Comparison of ENCODE assay signal across 1 cellular context in genomic region chr4:74394476-74395136, GRCh38.
TF ChIP-seq lines count a peak whose summit lies in the region.

No MANE protein-coding gene starts in this region.

TF ChIP-seq in K562, 482 proteins besides CTCF, POLR2A, EP300 and RAD21 (continued from another document and continues in another):
- TF ChIP-seq SOX6 (IDR thresholded peaks at IDR 0.05) (peak; percentile 62; the same call in 1 of the 2 replicates), CBFB (CRISPR knock-in tag; IDR thresholded peaks at IDR 0.05) (no peak), SREBF2 (CRISPR knock-in tag; IDR thresholded peaks at IDR 0.05) (no peak), ZNF280A (IDR thresholded peaks at IDR 0.05; ENCODE audit: low read depth, partially characterized antibody) (no peak), PURB (CRISPR knock-in tag; IDR thresholded peaks at IDR 0.05; ENCODE audit: low read depth) (no peak), BCOR (IDR thresholded peaks at IDR 0.05) (no peak), HDAC2 (IDR thresholded peaks at IDR 0.05) (0 out of 2 replicates have a peak, but pooled peaks have one; percentile 69), RBM34 (IDR thresholded peaks at IDR 0.05; ENCODE audit: borderline replicate concordance, insufficient read depth, low read length) (no peak), ZBTB33 (CRISPR knock-in tag; IDR thresholded peaks at IDR 0.05) (no peak), HDAC1 (IDR thresholded peaks at IDR 0.05) (0 out of 4 replicates have a peak, but pooled peaks of 1 of the 2 experiments have one; percentile 15), SMAD4 (CRISPR knock-in tag; conservative IDR thresholded peaks at IDR 0.05) (0 out of 2 replicates have a peak, but pooled peaks have one; percentile 34), ATF3 (IDR thresholded peaks at IDR 0.05) (peak; percentile 77; the same call in 1 of the 2 replicates), ATF3 (CRISPR knock-in tag; conservative IDR thresholded peaks at IDR 0.05) (no peak), U2AF1 (optimal IDR thresholded peaks at IDR 0.05; ENCODE audit: low read depth, low read length) (no peak), ZNF253 (CRISPR knock-in tag; conservative IDR thresholded peaks at IDR 0.05) (no peak), POLR3A (IDR thresholded peaks at IDR 0.05; ENCODE audit: borderline replicate concordance, extremely low read depth, insufficient read depth, insufficient read length) (no peak), TCF7L2 (IDR thresholded peaks at IDR 0.05; ENCODE audit: low read depth, low read length) (no peak), ETV5 (CRISPR knock-in tag; IDR thresholded peaks at IDR 0.05; ENCODE audit: low read depth) (peak; percentile 80), RFX5 (IDR thresholded peaks at IDR 0.05; ENCODE audit: low read depth, low read length) (no peak), RBM25 (IDR thresholded peaks at IDR 0.05; ENCODE audit: low read depth, low read length, severe bottlenecking) (no peak), NCOA4 (IDR thresholded peaks at IDR 0.05; ENCODE audit: partially characterized antibody) (no peak), MAFG (tag; conservative IDR thresholded peaks at IDR 0.05) (no peak), BHLHE40 (IDR thresholded peaks at IDR 0.05; ENCODE audit: low read length) (peak; percentile 54; the same call in 1 of the 2 replicates), PHB2 (IDR thresholded peaks at IDR 0.05; ENCODE audit: low read depth) (no peak), RHOXF2B (CRISPR knock-in tag; conservative IDR thresholded peaks at IDR 0.05) (no peak), JUN (IDR thresholded peaks at IDR 0.05; ENCODE audit: borderline replicate concordance, low read depth, low read length) (peak; percentile 71; the same call in 1 of the 2 replicates), JUN (CRISPR knock-in tag; IDR thresholded peaks at IDR 0.05; ENCODE audit: borderline replicate concordance) (no peak), ATF2 (CRISPR knock-in tag; IDR thresholded peaks at IDR 0.05) (no peak), ZNF449 (CRISPR knock-in tag; IDR thresholded peaks at IDR 0.05) (no peak), NR2C2 (CRISPR knock-in tag; IDR thresholded peaks at IDR 0.05) (no peak), NR2C2 (tag; IDR thresholded peaks at IDR 0.05) (peak; percentile 63; the same call in 1 of the 2 replicates), ZNF197 (CRISPR knock-in tag; IDR thresholded peaks at IDR 0.05; ENCODE audit: low read depth) (no peak), FOXM1 (IDR thresholded peaks at IDR 0.05; ENCODE audit: low read depth) (peak; percentile 41; the same call in 1 of the 2 replicates), FOXM1 (CRISPR knock-in tag; IDR thresholded peaks at IDR 0.05; ENCODE audit: low read depth) (no peak), MYC (IDR thresholded peaks at IDR 0.05; ENCODE audit: low read depth, low read length) (peak; percentile 49; the same call in 1 of the 2 replicates), MYC (CRISPR knock-in tag; IDR thresholded peaks at IDR 0.05; ENCODE audit: borderline replicate concordance, low read depth) (no peak), WHSC1 (IDR thresholded peaks at IDR 0.05; ENCODE audit: low read length) (no peak), TOE1 (IDR thresholded peaks at IDR 0.05; ENCODE audit: borderline replicate concordance) (0 out of 2 replicates have a peak, but pooled peaks have one; percentile 16), TOE1 (CRISPR knock-in tag; IDR thresholded peaks at IDR 0.05; ENCODE audit: borderline replicate concordance, low read depth) (no peak), NFXL1 (CRISPR knock-in tag; IDR thresholded peaks at IDR 0.05) (no peak), ZBTB1 (CRISPR knock-in tag; IDR thresholded peaks at IDR 0.05; ENCODE audit: borderline replicate concordance, low read depth) (no peak), MTF1 (CRISPR knock-in tag; IDR thresholded peaks at IDR 0.05; ENCODE audit: borderline replicate concordance) (no peak), STAT5B (CRISPR knock-in tag; IDR thresholded peaks at IDR 0.05) (no peak), PTTG1 (tag; IDR thresholded peaks at IDR 0.05; ENCODE audit: low read depth) (no peak), ELF4 (CRISPR knock-in tag; IDR thresholded peaks at IDR 0.05) (no peak), RNF2 (IDR thresholded peaks at IDR 0.05) (no peak)
- TF ChIP-seq, protein P1, sequence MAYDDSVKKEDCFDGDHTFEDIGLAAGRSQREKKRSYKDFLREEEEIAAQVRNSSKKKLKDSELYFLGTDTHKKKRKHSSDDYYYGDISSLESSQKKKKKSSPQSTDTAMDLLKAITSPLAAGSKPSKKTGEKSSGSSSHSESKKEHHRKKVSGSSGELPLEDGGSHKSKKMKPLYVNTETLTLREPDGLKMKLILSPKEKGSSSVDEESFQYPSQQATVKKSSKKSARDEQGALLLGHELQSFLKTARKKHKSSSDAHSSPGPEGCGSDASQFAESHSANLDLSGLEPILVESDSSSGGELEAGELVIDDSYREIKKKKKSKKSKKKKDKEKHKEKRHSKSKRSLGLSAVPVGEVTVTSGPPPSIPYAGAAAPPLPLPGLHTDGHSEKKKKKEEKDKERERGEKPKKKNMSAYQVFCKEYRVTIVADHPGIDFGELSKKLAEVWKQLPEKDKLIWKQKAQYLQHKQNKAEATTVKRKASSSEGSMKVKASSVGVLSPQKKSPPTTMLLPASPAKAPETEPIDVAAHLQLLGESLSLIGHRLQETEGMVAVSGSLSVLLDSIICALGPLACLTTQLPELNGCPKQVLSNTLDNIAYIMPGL (CRISPR knock-in tag; IDR thresholded peaks at IDR 0.05) = no peak
- TF ChIP-seq, protein P2, sequence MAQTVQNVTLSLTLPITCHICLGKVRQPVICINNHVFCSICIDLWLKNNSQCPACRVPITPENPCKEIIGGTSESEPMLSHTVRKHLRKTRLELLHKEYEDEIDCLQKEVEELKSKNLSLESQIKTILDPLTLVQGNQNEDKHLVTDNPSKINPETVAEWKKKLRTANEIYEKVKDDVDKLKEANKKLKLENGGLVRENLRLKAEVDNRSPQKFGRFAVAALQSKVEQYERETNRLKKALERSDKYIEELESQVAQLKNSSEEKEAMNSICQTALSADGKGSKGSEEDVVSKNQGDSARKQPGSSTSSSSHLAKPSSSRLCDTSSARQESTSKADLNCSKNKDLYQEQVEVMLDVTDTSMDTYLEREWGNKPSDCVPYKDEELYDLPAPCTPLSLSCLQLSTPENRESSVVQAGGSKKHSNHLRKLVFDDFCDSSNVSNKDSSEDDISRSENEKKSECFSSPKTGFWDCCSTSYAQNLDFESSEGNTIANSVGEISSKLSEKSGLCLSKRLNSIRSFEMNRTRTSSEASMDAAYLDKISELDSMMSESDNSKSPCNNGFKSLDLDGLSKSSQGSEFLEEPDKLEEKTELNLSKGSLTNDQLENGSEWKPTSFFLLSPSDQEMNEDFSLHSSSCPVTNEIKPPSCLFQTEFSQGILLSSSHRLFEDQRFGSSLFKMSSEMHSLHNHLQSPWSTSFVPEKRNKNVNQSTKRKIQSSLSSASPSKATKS (CRISPR knock-in tag; IDR thresholded peaks at IDR 0.05) = no peak
- TF ChIP-seq, protein P3, sequence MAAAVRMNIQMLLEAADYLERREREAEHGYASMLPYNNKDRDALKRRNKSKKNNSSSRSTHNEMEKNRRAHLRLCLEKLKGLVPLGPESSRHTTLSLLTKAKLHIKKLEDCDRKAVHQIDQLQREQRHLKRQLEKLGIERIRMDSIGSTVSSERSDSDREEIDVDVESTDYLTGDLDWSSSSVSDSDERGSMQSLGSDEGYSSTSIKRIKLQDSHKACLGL (CRISPR knock-in tag; IDR thresholded peaks at IDR 0.05; ENCODE audit: borderline replicate concordance, poor library complexity, severe bottlenecking) = no peak
- TF ChIP-seq, protein P4, sequence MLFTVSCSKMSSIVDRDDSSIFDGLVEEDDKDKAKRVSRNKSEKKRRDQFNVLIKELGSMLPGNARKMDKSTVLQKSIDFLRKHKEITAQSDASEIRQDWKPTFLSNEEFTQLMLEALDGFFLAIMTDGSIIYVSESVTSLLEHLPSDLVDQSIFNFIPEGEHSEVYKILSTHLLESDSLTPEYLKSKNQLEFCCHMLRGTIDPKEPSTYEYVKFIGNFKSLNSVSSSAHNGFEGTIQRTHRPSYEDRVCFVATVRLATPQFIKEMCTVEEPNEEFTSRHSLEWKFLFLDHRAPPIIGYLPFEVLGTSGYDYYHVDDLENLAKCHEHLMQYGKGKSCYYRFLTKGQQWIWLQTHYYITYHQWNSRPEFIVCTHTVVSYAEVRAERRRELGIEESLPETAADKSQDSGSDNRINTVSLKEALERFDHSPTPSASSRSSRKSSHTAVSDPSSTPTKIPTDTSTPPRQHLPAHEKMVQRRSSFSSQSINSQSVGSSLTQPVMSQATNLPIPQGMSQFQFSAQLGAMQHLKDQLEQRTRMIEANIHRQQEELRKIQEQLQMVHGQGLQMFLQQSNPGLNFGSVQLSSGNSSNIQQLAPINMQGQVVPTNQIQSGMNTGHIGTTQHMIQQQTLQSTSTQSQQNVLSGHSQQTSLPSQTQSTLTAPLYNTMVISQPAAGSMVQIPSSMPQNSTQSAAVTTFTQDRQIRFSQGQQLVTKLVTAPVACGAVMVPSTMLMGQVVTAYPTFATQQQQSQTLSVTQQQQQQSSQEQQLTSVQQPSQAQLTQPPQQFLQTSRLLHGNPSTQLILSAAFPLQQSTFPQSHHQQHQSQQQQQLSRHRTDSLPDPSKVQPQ (CRISPR knock-in tag; IDR thresholded peaks at IDR 0.05; ENCODE audit: borderline replicate concordance) = no peak
- TF ChIP-seq, protein P5, sequence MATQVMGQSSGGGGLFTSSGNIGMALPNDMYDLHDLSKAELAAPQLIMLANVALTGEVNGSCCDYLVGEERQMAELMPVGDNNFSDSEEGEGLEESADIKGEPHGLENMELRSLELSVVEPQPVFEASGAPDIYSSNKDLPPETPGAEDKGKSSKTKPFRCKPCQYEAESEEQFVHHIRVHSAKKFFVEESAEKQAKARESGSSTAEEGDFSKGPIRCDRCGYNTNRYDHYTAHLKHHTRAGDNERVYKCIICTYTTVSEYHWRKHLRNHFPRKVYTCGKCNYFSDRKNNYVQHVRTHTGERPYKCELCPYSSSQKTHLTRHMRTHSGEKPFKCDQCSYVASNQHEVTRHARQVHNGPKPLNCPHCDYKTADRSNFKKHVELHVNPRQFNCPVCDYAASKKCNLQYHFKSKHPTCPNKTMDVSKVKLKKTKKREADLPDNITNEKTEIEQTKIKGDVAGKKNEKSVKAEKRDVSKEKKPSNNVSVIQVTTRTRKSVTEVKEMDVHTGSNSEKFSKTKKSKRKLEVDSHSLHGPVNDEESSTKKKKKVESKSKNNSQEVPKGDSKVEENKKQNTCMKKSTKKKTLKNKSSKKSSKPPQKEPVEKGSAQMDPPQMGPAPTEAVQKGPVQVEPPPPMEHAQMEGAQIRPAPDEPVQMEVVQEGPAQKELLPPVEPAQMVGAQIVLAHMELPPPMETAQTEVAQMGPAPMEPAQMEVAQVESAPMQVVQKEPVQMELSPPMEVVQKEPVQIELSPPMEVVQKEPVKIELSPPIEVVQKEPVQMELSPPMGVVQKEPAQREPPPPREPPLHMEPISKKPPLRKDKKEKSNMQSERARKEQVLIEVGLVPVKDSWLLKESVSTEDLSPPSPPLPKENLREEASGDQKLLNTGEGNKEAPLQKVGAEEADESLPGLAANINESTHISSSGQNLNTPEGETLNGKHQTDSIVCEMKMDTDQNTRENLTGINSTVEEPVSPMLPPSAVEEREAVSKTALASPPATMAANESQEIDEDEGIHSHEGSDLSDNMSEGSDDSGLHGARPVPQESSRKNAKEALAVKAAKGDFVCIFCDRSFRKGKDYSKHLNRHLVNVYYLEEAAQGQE (CRISPR knock-in tag; IDR thresholded peaks at IDR 0.05; ENCODE audit: low read depth) = no peak
